In genomic region chr7:74820146-74820805, GRCh38 we compare ENCODE assay signal across 14 cellular contexts. TPM values are rescaled to one million over a fixed set of nuclear protein-coding genes. Genes with fewer than 3 reads are reported as not detected.
DNase-seq lines count a peak whose midpoint lies in the region; ATAC-seq and TF ChIP-seq lines count a peak whose summit lies in the region.
"Not testable (repeated sequence)": the region's sequence is repeated elsewhere in the genome, so short reads cannot be mapped to it uniquely, and the experiment has no call there.
"Had no signal": no experiment of that assay in that cellular context is flagged by ENCODE, and none has a peak within 500 bp of the region (broad histone marks: within the 10 kb centered on the region; RNA-seq: fewer than 3 reads in every experiment).

No MANE protein-coding gene starts in this region.

- CTCF ChIA-PET in activated CD4-positive, alpha-beta T cell treated with anti-CD3 and anti-CD28 coated beads for 36 hours (lab: Charles Lee) = not testable (repeated sequence)

- POLR2A ChIA-PET in activated CD4-positive, alpha-beta T cell treated with anti-CD3 and anti-CD28 coated beads for 36 hours (lab: Charles Lee) = not testable (repeated sequence)

- H3K27me3 Mint-ChIP-seq in activated CD4-positive, alpha-beta T cell treated with anti-CD3 and anti-CD28 coated beads for 36 hours = not testable (repeated sequence)

- H3K9me3 Mint-ChIP-seq in activated CD4-positive, alpha-beta T cell treated with anti-CD3 and anti-CD28 coated beads for 36 hours (ENCODE audit: low read depth) = not testable (repeated sequence)

- DNase-seq in activated CD4-positive, alpha-beta T cell treated with anti-CD3 and anti-CD28 coated beads for 36 hours; heart right ventricle; upper lobe of right lung: not testable (repeated sequence)

- WGBS in heart right ventricle, 2 donors = no CpG with 5 or more reads among the region's 23 CpGs

- not testable (repeated sequence) for H3K27ac Mint-ChIP-seq in activated CD4-positive, alpha-beta T cell treated with anti-CD3 and anti-CD28 coated beads for 36 hours

- not testable (repeated sequence) for TF ChIP-seq CTCF in heart right ventricle (IDR thresholded peaks at IDR 0.05); upper lobe of right lung (IDR thresholded peaks at IDR 0.05)

- H3K36me3 Mint-ChIP-seq in activated CD4-positive, alpha-beta T cell treated with anti-CD3 and anti-CD28 coated beads for 36 hours (ENCODE audit: low read depth) = not testable (repeated sequence)

- H3K27ac ChIP-seq in heart right ventricle, upper lobe of right lung: not testable (repeated sequence)

- intact Hi-C loops in activated CD4-positive, alpha-beta T cell treated with anti-CD3 and anti-CD28 coated beads for 36 hours (cut with DNase I, micrococcal nuclease); heart right ventricle (cut with DNase I); upper lobe of right lung (cut with DNase I): not testable (repeated sequence)

- not testable (repeated sequence) for H3K4me3 ChIP-seq in heart right ventricle, upper lobe of right lung

- not testable (repeated sequence) for H3K36me3 ChIP-seq in heart right ventricle, upper lobe of right lung

- not testable (repeated sequence) for H3K4me1 ChIP-seq in heart right ventricle, upper lobe of right lung

- not testable (repeated sequence) for H3K4me1 Mint-ChIP-seq in activated CD4-positive, alpha-beta T cell treated with anti-CD3 and anti-CD28 coated beads for 36 hours

- peak; percentile 81 for ATAC-seq in GM18907 (IDR thresholded peaks at IDR 0.05; ENCODE audit: unreplicated experiment)
- ATAC-seq in GM21367 (IDR thresholded peaks at IDR 0.05; ENCODE audit: unreplicated experiment) = peak; percentile 78
- ATAC-seq in HG02588 (IDR thresholded peaks at IDR 0.05; ENCODE audit: unreplicated experiment) = peak; percentile 73
- peak; percentile 89 for ATAC-seq in HG03039 (IDR thresholded peaks at IDR 0.05; ENCODE audit: unreplicated experiment)
- peak; percentile 83 for ATAC-seq in HG03442 (IDR thresholded peaks at IDR 0.05; ENCODE audit: unreplicated experiment)
- ATAC-seq in activated CD4-positive, alpha-beta T cell treated with anti-CD3 and anti-CD28 coated beads for 36 hours = peak; percentile 87
- ATAC-seq in heart right ventricle = peak; percentile 4 to 97 (median 82)
- peak; percentile 79 for ATAC-seq in upper lobe of right lung

- not testable (repeated sequence) for H3K4me3 Mint-ChIP-seq in activated CD4-positive, alpha-beta T cell treated with anti-CD3 and anti-CD28 coated beads for 36 hours

- not testable (repeated sequence) for H3K27me3 ChIP-seq in heart right ventricle, upper lobe of right lung

- not testable (repeated sequence) for H3K9me3 ChIP-seq in heart right ventricle, upper lobe of right lung

RNA-seq across cellular contexts. Expression of gene GTF2IRD2, which starts 31.1 kb away (rescaled TPM):
- 1 to 10 TPM; 2.6 to 4.3 TPM for total RNA-seq in activated CD4-positive, alpha-beta T cell treated with anti-CD3 and anti-CD28 coated beads for 36 hours
- 10 to 100 TPM; 12.4 to 26.1 (median 17.7) TPM for total RNA-seq in heart right ventricle
- 10 to 100 TPM; 10.1 to 24.4 TPM for polyA plus RNA-seq in heart right ventricle
- total RNA-seq in upper lobe of right lung = 22.2 TPM

RNA-seq across cellular contexts. Expression of gene NCF1, which starts 46.5 kb away (rescaled TPM):
- total RNA-seq in activated CD4-positive, alpha-beta T cell treated with anti-CD3 and anti-CD28 coated beads for 36 hours = under 1 TPM; 0.35 to 0.78 TPM
- total RNA-seq in heart right ventricle (10 to 100 TPM in 1 of 10 donors, 1 to 10 TPM in 9; 1.0 to 19.4 (median 1.8) TPM), upper lobe of right lung (32.8 TPM)
- 1 to 10 TPM; 1.4 to 2.3 TPM for polyA plus RNA-seq in heart right ventricle
- total RNA-seq: chondrocyte, G401, H4, LHCN-M2, SJSA1 had no signal
- polyA plus RNA-seq: BJ had no signal
